Comparison of ENCODE assay signal across 2 cellular contexts in the genomic region with DNA sequence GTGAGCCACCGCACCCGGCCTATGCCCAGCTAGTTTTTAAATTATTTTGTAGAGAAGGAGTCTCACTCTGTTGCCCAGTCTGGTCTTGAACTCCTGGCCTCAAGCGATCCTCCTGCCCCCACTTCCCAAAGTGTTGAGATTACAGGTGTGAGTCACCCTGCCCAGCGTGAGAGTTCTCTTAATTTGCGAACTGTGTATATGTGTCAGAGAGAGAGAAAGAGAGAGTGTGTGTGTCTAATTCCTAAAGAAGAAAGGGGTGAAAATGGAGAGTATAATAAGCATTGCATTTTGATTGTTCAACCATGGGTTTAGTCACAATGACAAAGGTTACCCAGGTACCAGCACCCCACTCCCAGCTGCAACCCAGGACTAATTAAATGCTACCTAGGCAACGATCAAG.
TF ChIP-seq lines count a peak whose summit lies in the region.

No MANE protein-coding gene starts in this region.

TF ChIP-seq in SK-N-SH, 30 proteins besides CTCF, POLR2A, EP300 and RAD21 (continued from another document):
- TF ChIP-seq, protein P1, sequence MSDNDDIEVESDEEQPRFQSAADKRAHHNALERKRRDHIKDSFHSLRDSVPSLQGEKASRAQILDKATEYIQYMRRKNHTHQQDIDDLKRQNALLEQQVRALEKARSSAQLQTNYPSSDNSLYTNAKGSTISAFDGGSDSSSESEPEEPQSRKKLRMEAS (IDR thresholded peaks at IDR 0.05; ENCODE audit: low read depth): no peak
- TF ChIP-seq TAF1 (IDR thresholded peaks at IDR 0.05; ENCODE audit: borderline replicate concordance, low read depth, low read length) (no peak), YY1 (IDR thresholded peaks at IDR 0.05; ENCODE audit: low read depth) (no peak), TEAD4 (IDR thresholded peaks at IDR 0.05; ENCODE audit: borderline replicate concordance, insufficient read depth) (no peak), FOSL2 (IDR thresholded peaks at IDR 0.05; ENCODE audit: borderline replicate concordance, low read depth) (no peak), FOXJ3 (CRISPR knock-in tag; IDR thresholded peaks at IDR 0.05) (no peak), REST (IDR thresholded peaks at IDR 0.05; ENCODE audit: low read depth, low read length) (no peak)

TF ChIP-seq in SK-N-SH treated with all-trans-retinoic acid at 6 μM for 48 hours, 23 proteins besides CTCF, POLR2A, EP300 and RAD21 (continued from another document):
- no peak for TF ChIP-seq TSHZ2 (CRISPR knock-in tag; IDR thresholded peaks at IDR 0.05)
- no peak for TF ChIP-seq ESRRG (CRISPR knock-in tag; IDR thresholded peaks at IDR 0.05)
- TF ChIP-seq ARNTL (CRISPR knock-in tag; IDR thresholded peaks at IDR 0.05; ENCODE audit: borderline replicate concordance, low read depth): no peak
- TF ChIP-seq ISL1 (CRISPR knock-in tag; IDR thresholded peaks at IDR 0.05): no peak
- no peak for TF ChIP-seq PPARA (CRISPR knock-in tag; IDR thresholded peaks at IDR 0.05; ENCODE audit: borderline replicate concordance)
- no peak for TF ChIP-seq TOX (CRISPR knock-in tag; IDR thresholded peaks at IDR 0.05; ENCODE audit: borderline replicate concordance)
- no peak for TF ChIP-seq BACH2 (CRISPR knock-in tag; IDR thresholded peaks at IDR 0.05; ENCODE audit: borderline replicate concordance)
- no peak for TF ChIP-seq ZNF565 (CRISPR knock-in tag; conservative IDR thresholded peaks at IDR 0.05; ENCODE audit: low read depth)
- TF ChIP-seq ZC3H10 (CRISPR knock-in tag; IDR thresholded peaks at IDR 0.05): no peak
- no peak for TF ChIP-seq CSRNP3 (CRISPR knock-in tag; IDR thresholded peaks at IDR 0.05)
- TF ChIP-seq RARB (CRISPR knock-in tag; IDR thresholded peaks at IDR 0.05): no peak
